In the genomic region with DNA sequence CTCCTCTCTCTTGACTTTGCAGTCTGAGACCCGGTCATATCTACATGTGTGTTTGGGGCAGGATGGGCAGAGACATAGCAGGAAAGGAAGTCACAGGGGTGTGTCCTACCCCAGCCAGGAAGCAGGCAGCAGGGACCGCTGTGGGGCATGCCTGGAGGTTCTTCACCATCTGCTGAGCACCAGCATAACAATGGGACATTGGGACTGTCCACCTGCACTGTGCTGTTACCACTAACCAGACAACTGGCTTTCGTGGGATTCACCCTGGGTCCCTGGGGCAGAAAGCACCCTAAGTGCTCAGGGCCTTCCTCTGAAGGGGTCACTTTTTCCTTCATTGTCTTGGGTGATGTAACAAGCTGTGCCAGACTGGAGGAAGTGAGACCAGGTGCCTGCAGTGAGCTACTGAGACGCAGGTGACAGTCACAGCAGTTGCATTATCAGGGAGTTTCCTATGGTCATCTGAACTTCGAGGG, we compare ENCODE assay signal across 1 cellular context.
TF ChIP-seq lines count a peak whose summit lies in the region.

No MANE protein-coding gene starts in this region.

TF ChIP-seq in HepG2, 621 proteins besides CTCF, POLR2A, EP300 and RAD21:
- TF ChIP-seq RBM39 (IDR thresholded peaks at IDR 0.05; ENCODE audit: low read depth, low read length, poor library complexity, severe bottlenecking): no peak
- TF ChIP-seq RFX5 (IDR thresholded peaks at IDR 0.05; ENCODE audit: low read depth, low read length): 0 out of 2 replicates have a peak, but pooled peaks have one; percentile 11
